Comparison of ENCODE assay signal across 22 cellular contexts in the genomic region with DNA sequence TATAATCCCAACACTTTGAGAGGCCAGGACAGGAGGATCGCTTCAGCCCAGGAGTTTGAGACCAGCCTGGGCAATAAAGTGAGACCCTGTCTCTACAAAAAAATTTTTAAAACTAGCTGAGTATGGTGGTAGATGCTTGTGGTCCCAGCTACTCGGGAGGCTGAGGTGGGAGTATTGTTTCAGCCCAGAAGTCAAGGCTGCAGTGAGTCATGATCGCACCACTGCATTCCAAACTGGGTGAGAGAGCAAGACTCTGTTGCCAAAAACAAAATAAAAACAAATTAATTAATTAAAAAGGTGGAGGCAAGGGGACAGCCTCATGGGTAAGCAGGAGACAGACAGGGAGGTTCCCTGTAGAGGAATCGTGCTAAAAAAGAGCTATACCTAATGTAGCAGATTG. TPM values are rescaled to one million over a fixed set of nuclear protein-coding genes. Genes with fewer than 3 reads are reported as not detected.
DNase-seq lines count a peak whose midpoint lies in the region; FAIRE-seq and TF ChIP-seq lines count a peak whose summit lies in the region.
"Had no signal": no experiment of that assay in that cellular context is flagged by ENCODE, and none has a peak within 500 bp of the region (broad histone marks: within the 10 kb centered on the region; RNA-seq: fewer than 3 reads in every experiment).

No MANE protein-coding gene starts in this region.

- no peaks in the 10 kb centered on the region for H3K4me1 Mint-ChIP-seq in T-helper 2 cell treated with Interferon-gamma antibody and Interleukin-4, amounts not matched to agents 5 μg/mL and 100 μg/mL, for 36 hours (ENCODE audit: low read depth)
- H3K4me1 Mint-ChIP-seq: brain; stimulated activated effector memory CD8-positive, alpha-beta T cell treated with anti-CD3 and anti-CD28 coated beads, Interleukin-12 subunit alpha, Interleukin-12 subunit beta, amount 100 ng/mL, for 72 hours had no signal

- DNase-seq in HT1080 (ENCODE audit: low read depth): peak; percentile 73
- DNase-seq in astrocyte of the cerebellum (ENCODE audit: low read depth): peak; percentile 43
- peak; percentile 39 for DNase-seq in fibroblast of villous mesenchyme (ENCODE audit: low read depth)
- peak; percentile 40 for DNase-seq in urothelium cell line (ENCODE audit: low spot score)
- DNase-seq in T-helper 2 cell treated with Interferon-gamma antibody and Interleukin-4, amounts not matched to agents 5 μg/mL and 100 μg/mL, for 36 hours (ENCODE audit: low spot score): no peak
- no peak for DNase-seq in GDM1 (lab: John Stamatoyannopoulos, UW)
- no peak for DNase-seq in T-helper 9 cell
- DNase-seq: activated T-cell treated with anti-CD3 and anti-CD28 coated beads, Interleukin-2, amount 50 U/mL, for 4 hours; COR-L47; heart right ventricle; lower lobe of right lung; MM.1S; Peyer's patch; right cardiac atrium; SK-N-SH; stimulated activated CD4-positive, alpha-beta T cell treated with anti-CD3 and anti-CD28 coated beads, Interleukin-15, amount 100 ng/mL, for 24 hours; thyroid gland had no signal

- H3K4me3 Mint-ChIP-seq in T-helper 2 cell treated with Interferon-gamma antibody and Interleukin-4, amounts not matched to agents 5 μg/mL and 100 μg/mL, for 36 hours: no peak overlapping the region
- H3K4me3 Mint-ChIP-seq: activated naive CD4-positive, alpha-beta T cell treated with anti-CD3 and anti-CD28 coated beads, Interleukin-2, amount 50 U/mL, for 24 hours; activated T-cell treated with anti-CD3 and anti-CD28 coated beads, Interleukin-2, amount 50 U/mL, for 4 hours; brain; GM23338; stimulated activated effector memory CD8-positive, alpha-beta T cell treated with anti-CD3 and anti-CD28 coated beads, Interleukin-12 subunit alpha, Interleukin-12 subunit beta, amount 100 ng/mL, for 72 hours had no signal

- H3K27ac Mint-ChIP-seq in T-helper 2 cell treated with Interferon-gamma antibody and Interleukin-4, amounts not matched to agents 5 μg/mL and 100 μg/mL, for 36 hours: no peak overlapping the region
- H3K27ac Mint-ChIP-seq: brain, GM23338 had no signal

- H3K4me3 ChIP-seq in astrocyte of the cerebellum (ENCODE audit: low read depth, low read length): no peak overlapping the region
- H3K4me3 ChIP-seq in fibroblast of villous mesenchyme (ENCODE audit: low read depth, low read length): no peak overlapping the region
- H3K4me3 ChIP-seq: GM23338, heart right ventricle, lower lobe of right lung, Peyer's patch, thyroid gland had no signal

- H3K36me3 Mint-ChIP-seq in T-helper 2 cell treated with Interferon-gamma antibody and Interleukin-4, amounts not matched to agents 5 μg/mL and 100 μg/mL, for 36 hours (ENCODE audit: low read depth): peaks cover 21% of the 10 kb centered on the region
- H3K36me3 Mint-ChIP-seq: brain had no signal

- TF ChIP-seq CTCF in astrocyte of the cerebellum (IDR thresholded peaks at IDR 0.05; ENCODE audit: low read depth, low read length, missing control alignments) (no peak), fibroblast of villous mesenchyme (IDR thresholded peaks at IDR 0.05; ENCODE audit: insufficient read depth, low read depth, low read length) (no peak)

- H3K27me3 Mint-ChIP-seq in T-helper 2 cell treated with Interferon-gamma antibody and Interleukin-4, amounts not matched to agents 5 μg/mL and 100 μg/mL, for 36 hours (ENCODE audit: low read depth): no peaks in the 10 kb centered on the region
- H3K27me3 Mint-ChIP-seq: activated naive CD4-positive, alpha-beta T cell treated with anti-CD3 and anti-CD28 coated beads, Interleukin-2, amount 50 U/mL, for 24 hours had no signal

- no peaks in the 10 kb centered on the region for H3K9me3 Mint-ChIP-seq in T-helper 2 cell treated with Interferon-gamma antibody and Interleukin-4, amounts not matched to agents 5 μg/mL and 100 μg/mL, for 36 hours
- H3K9me3 Mint-ChIP-seq: activated naive CD4-positive, alpha-beta T cell treated with anti-CD3 and anti-CD28 coated beads, Interleukin-2, amount 50 U/mL, for 24 hours; activated T-cell treated with anti-CD3 and anti-CD28 coated beads, Interleukin-2, amount 50 U/mL, for 4 hours; GM23338; stimulated activated effector memory CD8-positive, alpha-beta T cell treated with anti-CD3 and anti-CD28 coated beads, Interleukin-12 subunit alpha, Interleukin-12 subunit beta, amount 100 ng/mL, for 72 hours had no signal

- peak; percentile 56 for FAIRE-seq in urothelium cell line (lab: Jason Lieb, UNC)
- FAIRE-seq: islet of Langerhans had no signal

- in situ Hi-C loops in astrocyte of the cerebellum (cut with HindIII; ENCODE audit: low sequenced_read_pairs): no loop called here

RNA-seq across cellular contexts. Expression of a gene that starts 12.6 kb away (rescaled TPM):
- total RNA-seq in HT1080 (2014; rRNA removed; shearing (Covaris generic)): 9.7 and 10.0 TPM in 2 replicates
- 3.0 and 5.0 TPM in 2 replicates for polyA plus RNA-seq in HT1080 (2015; cell fraction: cytosol; rRNA removed)
- 6.5 and 6.7 TPM in 2 replicates for polyA plus RNA-seq in HT1080 (2015; cell fraction: nucleus; rRNA removed)
- total RNA-seq in fibroblast of villous mesenchyme: 5.2 and 8.1 TPM in 2 replicates

RNA-seq across cellular contexts. Expression of a gene that starts 30.4 kb away (rescaled TPM):
- total RNA-seq in HT1080 (2014; rRNA removed; shearing (Covaris generic)): 18.7 and 27.6 TPM in 2 replicates
- 35.7 and 37.9 TPM in 2 replicates for polyA plus RNA-seq in HT1080 (2015; cell fraction: cytosol; rRNA removed)
- polyA plus RNA-seq in HT1080 (2015; cell fraction: nucleus; rRNA removed): 92.1 and 92.4 TPM in 2 replicates
- total RNA-seq in fibroblast of villous mesenchyme: 158 and 168 TPM in 2 replicates

Comparison
In these comparisons a context has a peak if more than half of its experiments do, and no peak if none do; other contexts are left out.
1. DNase-seq: peak in HT1080 (single experiment), astrocyte of the cerebellum (single experiment), fibroblast of villous mesenchyme (single experiment) and urothelium cell line (single experiment); none in T-helper 2 cell treated with Interferon-gamma antibody and Interleukin-4, amounts not matched to agents 5 μg/mL and 100 μg/mL, for 36 hours (single experiment), GDM1 (single experiment) and T-helper 9 cell (single experiment).